23 cellular contexts compared by ENCODE assay signal in the genomic region with DNA sequence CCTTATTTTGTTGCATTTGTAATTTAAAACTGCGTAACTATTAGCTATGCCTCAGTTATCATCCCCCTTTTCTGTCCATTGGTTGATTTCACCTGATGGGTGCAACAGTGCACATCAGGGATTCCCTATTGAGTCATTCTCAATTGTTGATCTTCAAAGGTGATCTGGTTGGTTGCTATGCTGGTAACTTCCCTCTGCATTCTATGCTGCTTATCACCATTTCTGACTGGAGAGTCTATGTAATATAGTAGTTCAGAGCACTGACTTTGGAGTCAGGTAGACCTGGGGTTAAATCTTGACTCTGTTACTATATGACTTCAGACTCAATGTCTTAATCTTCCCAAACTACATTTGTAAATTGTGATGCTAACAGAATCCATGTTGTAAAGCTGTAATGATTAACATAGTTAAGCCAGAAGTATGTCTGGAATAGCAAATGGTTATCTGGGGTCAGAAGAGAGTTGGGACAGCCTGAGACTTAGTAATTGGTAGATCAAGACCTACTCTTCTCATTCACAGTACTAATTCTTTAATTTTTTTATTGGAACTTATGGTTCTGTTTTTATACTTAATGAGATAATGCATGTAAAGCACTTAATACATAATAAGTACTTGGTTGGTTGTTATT. TPM values are rescaled to one million over a fixed set of nuclear protein-coding genes. Genes with fewer than 3 reads are reported as not detected.
A peak's percentile ranks its signal among the peaks of the same experiment; 100 is the strongest.
DNase-seq lines count a peak whose midpoint lies in the region; ATAC-seq, FAIRE-seq and TF ChIP-seq lines count a peak whose summit lies in the region.
"Had no signal": no experiment of that assay in that cellular context is flagged by ENCODE, and none has a peak within 500 bp of the region (broad histone marks: within the 10 kb centered on the region; RNA-seq: fewer than 3 reads in every experiment).

No MANE protein-coding gene starts in this region.

- H3K9me3 ChIP-seq in small intestine (ENCODE audit: control insufficient read depth, low read depth) = no peaks in the 10 kb centered on the region
- H3K9me3 ChIP-seq: neutrophil, spleen, stomach, upper lobe of left lung had no signal

- H3K27ac Mint-ChIP-seq in activated B cell treated with CpG ODN at 0.5 μM for 24 hours = no peak overlapping the region
- H3K27ac Mint-ChIP-seq: B cell had no signal

- no peaks in the 10 kb centered on the region for H3K27me3 ChIP-seq in small intestine (ENCODE audit: control insufficient read depth in 2 of 2, insufficient read depth in 2 of 2, low read length in 2 of 2)
- H3K27me3 ChIP-seq: neutrophil, spleen, stomach, upper lobe of left lung had no signal

- H3K9me3 Mint-ChIP-seq in activated B cell treated with CpG ODN at 0.5 μM for 24 hours = no peaks in the 10 kb centered on the region
- H3K9me3 Mint-ChIP-seq: activated T-cell treated with anti-CD3 and anti-CD28 coated beads, Interleukin-2, amount 50 U/mL, for 4 hours had no signal

- CTCF ChIA-PET in activated B cell treated with CpG ODN at 0.5 μM for 24 hours (lab: Charles Lee) = interaction anchor here (1.0 to 1.7 kb wide), 5 partner anchors 14 to 463 kb away, joined by 3 to 10 read pairs (median 3); no protein-coding TSS in a partner anchor

- no peak for FAIRE-seq in small intestine (lab: Jason Lieb, UNC)

- no peak for TF ChIP-seq CTCF in activated B cell treated with CpG ODN at 0.5 μM for 24 hours (IDR thresholded peaks at IDR 0.05)

- 98 to 100% (median 100%) methylated on average over 1 of the region's 1 CpG for WGBS in small intestine, 3 donors

- no peaks in the 10 kb centered on the region for H3K27me3 Mint-ChIP-seq in activated B cell treated with CpG ODN at 0.5 μM for 24 hours
- H3K27me3 Mint-ChIP-seq: B cell had no signal

- no peak overlapping the region for H3K27ac ChIP-seq in small intestine (ENCODE audit: low read depth in 1 of 2, low read length in 1 of 2)
- H3K27ac ChIP-seq: 22Rv1, neutrophil, spleen, stomach, upper lobe of left lung had no signal

- DNase-seq in DMS53 (lab: John Stamatoyannopoulos, UW) = peak; percentile 33
- DNase-seq in DMS53 treated with DMSO at 0.1 percent for 48 hours (lab: John Stamatoyannopoulos, UW; ENCODE audit: unreplicated experiment) = no peak
- no peak for DNase-seq in activated B cell treated with CpG ODN at 0.5 μM for 24 hours
- peak; percentile 56 for DNase-seq in iris pigment epithelial cell (ENCODE audit: low read depth)
- DNase-seq in small intestine = peak; percentile 25
- no peak for DNase-seq in HUDEP-2 (lab: John Stamatoyannopoulos, UW; ENCODE audit: unreplicated experiment in 76 of 76)
- DNase-seq: activated CD4-positive, CD25-positive, alpha-beta regulatory T cell; activated naive CD4-positive, alpha-beta T cell treated with anti-CD3 and anti-CD28 coated beads, Interleukin-2, amount 50 U/mL, for 16 hours; activated T-cell treated with anti-CD3 and anti-CD28 coated beads, Interleukin-2, amount 50 U/mL, for 4 hours; effector memory CD4-positive, alpha-beta T cell; MM.1S; NCI-H1694; NCI-H82; spleen; stimulated activated CD4-positive, alpha-beta T cell treated with anti-CD3 and anti-CD28 coated beads, Interleukin-4, amount 100 ng/mL, for 24 hours; stomach; upper lobe of left lung had no signal

- H3K4me1 Mint-ChIP-seq in activated B cell treated with CpG ODN at 0.5 μM for 24 hours = peaks cover 6% of the 10 kb centered on the region

- ATAC-seq in activated B cell treated with CpG ODN at 0.5 μM for 24 hours (ENCODE audit: low read depth) (peak; percentile 60), GM19452 (IDR thresholded peaks at IDR 0.05; ENCODE audit: unreplicated experiment) (no peak), HG03097 (IDR thresholded peaks at IDR 0.05; ENCODE audit: low FRiP score, unreplicated experiment) (no peak)
- ATAC-seq: activated T-cell treated with anti-CD3 and anti-CD28 coated beads, Interleukin-2, amount 50 U/mL, for 4 hours; SK-N-SH treated with all-trans-retinoic acid at 6 μM for 48 hours had no signal

- no peaks in the 10 kb centered on the region for H3K36me3 Mint-ChIP-seq in activated B cell treated with CpG ODN at 0.5 μM for 24 hours (ENCODE audit: low read depth)

- H3K4me3 Mint-ChIP-seq in activated B cell treated with CpG ODN at 0.5 μM for 24 hours = no peak overlapping the region
- H3K4me3 Mint-ChIP-seq: activated T-cell treated with anti-CD3 and anti-CD28 coated beads, Interleukin-2, amount 50 U/mL, for 4 hours; B cell had no signal

- H3K4me3 ChIP-seq in small intestine (ENCODE audit: low read depth in 1 of 2, low read length in 2 of 2) = no peak overlapping the region
- H3K4me3 ChIP-seq: spleen, stomach, upper lobe of left lung had no signal

- no peaks in the 10 kb centered on the region for H3K36me3 ChIP-seq in small intestine (ENCODE audit: control insufficient read depth in 2 of 2, insufficient read depth in 2 of 2, low read length in 2 of 2)
- H3K36me3 ChIP-seq: neutrophil, spleen, stomach, upper lobe of left lung had no signal

- intact Hi-C loops in activated B cell treated with CpG ODN at 0.5 μM for 24 hours (cut with micrococcal nuclease) = no loop called here

- no peaks in the 10 kb centered on the region for H3K4me1 ChIP-seq in small intestine (ENCODE audit: control insufficient read depth in 2 of 2, insufficient read depth in 1 of 2, low read depth in 1 of 2, low read length in 1 of 2)
- H3K4me1 ChIP-seq: upper lobe of left lung had no signal

- POLR2A ChIA-PET in activated B cell treated with CpG ODN at 0.5 μM for 24 hours (lab: Charles Lee) = interaction anchor here (0.8 kb wide), 1 partner anchor 39 kb away, joined by 3 read pairs; no protein-coding TSS in a partner anchor

RNA-seq across cellular contexts. Expression of gene EXOC6, which starts 38.1 kb away (rescaled TPM):
- total RNA-seq in activated B cell treated with CpG ODN at 0.5 μM for 24 hours = 15.3 and 17.3 TPM in 2 replicates
- 10 to 100 TPM in 1 of 3 donors, 1 to 10 TPM in 2; 6.7 to 10.8 (median 8.4) TPM for polyA plus RNA-seq in small intestine

Comparison
In these comparisons a context has a peak if more than half of its experiments do, and no peak if none do; other contexts are left out.
1. DNase-seq: peak in DMS53 (single experiment), iris pigment epithelial cell (single experiment) and small intestine (single experiment); none in DMS53 treated with DMSO at 0.1 percent for 48 hours (single experiment), activated B cell treated with CpG ODN at 0.5 μM for 24 hours (single experiment) and HUDEP-2 (0 of 76).